ENCODE assay signal across 21 cellular contexts in the genomic region with DNA sequence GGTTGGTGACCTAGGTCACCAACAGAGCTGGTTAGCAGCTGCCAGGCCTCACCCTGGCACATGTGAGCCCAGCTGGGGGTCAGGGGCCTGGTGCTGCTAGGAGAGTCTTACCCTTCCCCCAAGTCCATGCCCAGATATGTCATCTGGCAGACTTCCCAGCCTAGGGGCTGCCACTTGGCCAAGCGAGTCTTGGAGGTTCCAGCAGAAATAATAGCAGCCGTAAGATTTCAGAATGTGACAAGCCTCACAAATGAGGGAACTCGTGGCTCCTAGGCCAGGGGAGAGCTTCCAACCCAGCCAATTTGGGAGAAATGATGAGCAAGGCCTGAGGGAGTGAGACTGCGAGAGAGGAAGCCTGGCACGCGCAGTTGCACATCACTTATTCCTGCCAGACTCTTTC. TPM values are rescaled to one million over a fixed set of nuclear protein-coding genes. Genes with fewer than 3 reads are reported as not detected.
DNase-seq lines count a peak whose midpoint lies in the region; ATAC-seq, FAIRE-seq and TF ChIP-seq lines count a peak whose summit lies in the region.
"Had no signal": no experiment of that assay in that cellular context is flagged by ENCODE, and none has a peak within 500 bp of the region (broad histone marks: within the 10 kb centered on the region; RNA-seq: fewer than 3 reads in every experiment).

No MANE protein-coding gene starts in this region.

- POLR2A ChIA-PET in GM12878 (lab: Charles Lee), result no interaction called here

- in situ Hi-C loops in GM12878 (cut with MboI), result no loop called here

- no peak for TF ChIP-seq RAD21 in GM12878 (IDR thresholded peaks at IDR 0.05; ENCODE audit: insufficient read depth, low read depth, low read length)

- RAD21 ChIA-PET in GM12878 (lab: Charles Lee; ENCODE audit: unreplicated experiment), result no interaction called here

- H3K36me3 ChIP-seq in HUES48 (ENCODE audit: control insufficient read depth, insufficient read depth, low read length) (peaks cover 14% of the 10 kb centered on the region), GM12878 (ENCODE audit: control insufficient read depth in 2 of 2, insufficient read depth in 2 of 2, low read length in 1 of 2) (peaks cover 7 to 21% of the 10 kb centered on the region in 2 experiments)

- WGBS in GM12878 (ENCODE audit: insufficient coverage, insufficient replicate concordance, low lambda C conversion rate, missing lambda C conversion rate), result 87% methylated on average over 6 of the region's 6 CpGs

- TSS peak; percentile 10 for BruUV-seq in GM12878 (replicated peaks; lab: Mats Ljungman, UMichigan)

- TF ChIP-seq CTCF in GM12878 (IDR thresholded peaks at IDR 0.05 in 2 of 3, conservative IDR thresholded peaks at IDR 0.05 in 1 of 3; ENCODE audit: control insufficient read depth in 2 of 3, extremely low read depth in 1 of 3, insufficient read depth in 1 of 3, low read depth in 3 of 3, low read length in 3 of 3) (no peak), foreskin keratinocyte (conservative IDR thresholded peaks at IDR 0.05) (no peak)

- H3K9ac ChIP-seq in HUES48 (ENCODE audit: low read depth, low read length) (no peak overlapping the region), GM12878 (ENCODE audit: control insufficient read depth, insufficient read depth, low read length) (no peak overlapping the region)

- no peak for TF ChIP-seq EP300 in GM12878 (IDR thresholded peaks at IDR 0.05; ENCODE audit: borderline replicate concordance in 1 of 2, control insufficient read depth in 1 of 2, low read depth in 2 of 2, low read length in 2 of 2)

- H3K27me3 ChIP-seq in HUES48 (ENCODE audit: control insufficient read depth, insufficient read depth, low read length) (peaks cover 55% of the 10 kb centered on the region), GM12878 (replicated peaks in 1 of 2; ENCODE audit: control insufficient read depth in 2 of 2, insufficient read depth in 2 of 2, low read length in 1 of 2) (no peaks in the 10 kb centered on the region), layer of hippocampus (ENCODE audit: control insufficient read depth, insufficient read depth, low read length) (no peaks in the 10 kb centered on the region), foreskin keratinocyte (no peaks in the 10 kb centered on the region)
- H3K27me3 ChIP-seq: brain microvascular endothelial cell, right atrium auricular region had no signal

- H3K27ac ChIP-seq in HUES48 (ENCODE audit: low read depth, low read length) (peak overlapping the region; percentile 70), GM12878 (ENCODE audit: control insufficient read depth, insufficient read depth) (no peak overlapping the region), layer of hippocampus (ENCODE audit: low read depth, low read length) (peak overlapping the region; percentile 99), foreskin keratinocyte (no peak overlapping the region)
- H3K27ac ChIP-seq: brain microvascular endothelial cell, epithelial cell of prostate, right atrium auricular region had no signal

- H2AFZ ChIP-seq in GM12878 (ENCODE audit: control insufficient read depth, low read depth, low read length), result no peak overlapping the region

- intact Hi-C loops in GM12878 (cut with micrococcal nuclease; ENCODE audit: unreplicated experiment), result no loop called here

- H3K9me3 ChIP-seq in HUES48 (ENCODE audit: control insufficient read depth, insufficient read depth, low read length) (no peaks in the 10 kb centered on the region), GM12878 (replicated peaks; ENCODE audit: control insufficient read depth, insufficient read depth, low read length) (no peaks in the 10 kb centered on the region)
- H3K9me3 ChIP-seq: right atrium auricular region had no signal

- FAIRE-seq in GM12878 (lab: Jason Lieb, UNC), result no peak
- FAIRE-seq: K562 had no signal

- peaks cover 41% of the 10 kb centered on the region for H3K4me1 ChIP-seq in HUES48 (ENCODE audit: control insufficient read depth, insufficient read depth, low read length)
- no peaks in the 10 kb centered on the region for H3K4me1 ChIP-seq in GM12878 (ENCODE audit: control insufficient read depth, insufficient read depth, low read length)
- no peaks in the 10 kb centered on the region for H3K4me1 ChIP-seq in foreskin keratinocyte
- H3K4me1 ChIP-seq: right atrium auricular region had no signal

- SMC1A ChIA-PET in GM12878 (lab: Charles Lee; ENCODE audit: uncharacterized antibody, unreplicated experiment), result interaction anchor here (2.1 kb wide), 1 partner anchor 20 kb away, joined by 4 read pairs; no protein-coding TSS in a partner anchor

- peak; percentile 66 for DNase-seq in Ammon's horn (ENCODE audit: low spot score)
- no peak for DNase-seq in GM12878 (ENCODE audit: low read depth, low spot score)
- DNase-seq in stimulated activated CD4-positive, alpha-beta T cell treated with anti-CD3 and anti-CD28 coated beads, Interleukin-15, amount 100 ng/mL, for 24 hours, result no peak
- no peak for DNase-seq in foreskin keratinocyte
- DNase-seq in AG08395 (ENCODE audit: low spot score), result no peak
- DNase-seq: activated CD4-positive, alpha-beta memory T cell treated with anti-CD3 and anti-CD28 coated beads, Interleukin-2, amount 10 ng/mL, durations not matched to agents 7 days and 5 days; activated T-cell treated with anti-CD3 and anti-CD28 coated beads, Interleukin-2, amount 50 U/mL, for 4 hours; brain microvascular endothelial cell; CD4-positive, alpha-beta T cell; foreskin melanocyte; NCI-H2029; NCI-H526 treated with DMSO at 0.1 percent for 48 hours; OCI-M1; SHP77 treated with DMSO at 0.1 percent for 48 hours had no signal

- no peaks in the 10 kb centered on the region for H4K20me1 ChIP-seq in GM12878 (ENCODE audit: control insufficient read depth, insufficient read depth)

- no peak overlapping the region for H3K4me2 ChIP-seq in GM12878 (ENCODE audit: control insufficient read depth, insufficient read depth)

- H3K79me2 ChIP-seq in GM12878 (ENCODE audit: control insufficient read depth, insufficient read depth, low read length), result no peaks in the 10 kb centered on the region

- TF ChIP-seq POLR2A in GM12878 (IDR thresholded peaks at IDR 0.05; ENCODE audit: low read depth, low read length), result no peak

- ATAC-seq in GM12878 (no peak), HG03378 (IDR thresholded peaks at IDR 0.05; ENCODE audit: unreplicated experiment) (no peak), foreskin keratinocyte (no peak)
- ATAC-seq: activated T-cell treated with anti-CD3 and anti-CD28 coated beads, Interleukin-2, amount 50 U/mL, for 4 hours; K562; stimulated activated effector memory CD8-positive, alpha-beta T cell treated with anti-CD3 and anti-CD28 coated beads, Interleukin-12 subunit alpha, Interleukin-12 subunit beta, amount 100 ng/mL, for 72 hours had no signal

- H3K4me3 ChIP-seq in HUES48 (ENCODE audit: low read depth, low read length) (peak overlapping the region; percentile 42), GM12878 (no peak overlapping the region)
- H3K4me3 ChIP-seq: K562, right atrium auricular region had no signal

- CTCF ChIA-PET in GM12878 (lab: Yijun Ruan, JAX), result no interaction called here

RNA-seq across cellular contexts. Expression of a gene that starts 11.1 kb away (rescaled TPM):
- 13.1 and 14.6 TPM in 2 replicates for total RNA-seq in GM12878 (2013; cell fraction: nucleolus; rRNA removed)
- total RNA-seq in GM12878 (2014; rRNA removed) (55.9 and 62.0 TPM in 2 replicates), GM12878 (2014; rRNA removed; fragmentation: Illumina TruSeq; extraction: Trizol) (27.8 and 31.4 TPM in 2 replicates), GM12878 (2021) (75.3 and 77.7 TPM in 2 replicates), foreskin keratinocyte (35.9 and 36.9 TPM in 2 replicates)
- 42.6 TPM for polyA plus RNA-seq in GM12878 (2011; ENCODE audit: low read depth)
- polyA plus RNA-seq in GM12878 (2011; rRNA removed) (31.2 and 54.5 TPM in 2 replicates), GM12878 (2014; fragmentation: Illumina TruSeq; extraction: Trizol) (30.4 and 72.5 TPM in 2 replicates), GM12878 (2014; fragmentation: Nextera tagmentation; extraction: Ambion mirVana) (10 to 100 TPM in 1 of 2 experiments, 1 to 10 TPM in 1; 7.9 to 14.1 TPM), GM12878 (2014; rRNA removed) (75.8 and 76.2 TPM in 2 replicates), GM12878 (2016; fragmentation: Nextera tagmentation; extraction: Ambion mirVana) (10 to 100 TPM; 65.3 to 68.7 TPM), foreskin keratinocyte (67.6 and 70.2 TPM in 2 replicates)
- polyA plus RNA-seq in GM12878 (2011; cell fraction: cytosol; rRNA removed), result 81.7 and 85.1 TPM in 2 replicates
- 89.1 and 89.9 TPM in 2 replicates for polyA plus RNA-seq in GM12878 (2011; cell fraction: nucleus; rRNA removed)
- 47.5 and 62.9 TPM in 2 replicates for polyA plus RNA-seq in GM12878 (2012)
- 30.6 and 52.0 TPM in 2 replicates for polyA minus RNA-seq in GM12878 (2011; rRNA and poly(A)+ RNA removed)
- polyA minus RNA-seq in GM12878 (2011; cell fraction: cytosol; rRNA and poly(A)+ RNA removed), result 17.9 and 19.1 TPM in 2 replicates
- 6.9 and 12.4 TPM in 2 replicates for polyA minus RNA-seq in GM12878 (2011; cell fraction: nucleus; rRNA and poly(A)+ RNA removed)

RNA-seq across cellular contexts. Expression of a gene that starts 38.4 kb away (rescaled TPM):
- 14.8 and 17.0 TPM in 2 replicates for total RNA-seq in GM12878 (2013; cell fraction: nucleolus; rRNA removed)
- total RNA-seq in GM12878 (2014; rRNA removed) (0.87 and 0.96 TPM in 2 replicates), GM12878 (2014; rRNA removed; fragmentation: Illumina TruSeq; extraction: Trizol) (0.31 and 0.46 TPM in 2 replicates), GM12878 (2021) (1.2 TPM in 2 replicates), foreskin keratinocyte (39.7 and 46.4 TPM in 2 replicates)
- 1.8 TPM for polyA plus RNA-seq in GM12878 (2011; ENCODE audit: low read depth)
- polyA plus RNA-seq in GM12878 (2011; rRNA removed) (3.2 and 6.7 TPM in 2 replicates), GM12878 (2014; fragmentation: Illumina TruSeq; extraction: Trizol) (0.13 and 0.34 TPM in 2 replicates), GM12878 (2014; fragmentation: Nextera tagmentation; extraction: Ambion mirVana) (under 1 TPM; 0.05 TPM), GM12878 (2014; rRNA removed) (1.1 and 1.5 TPM in 2 replicates), GM12878 (2016; fragmentation: Nextera tagmentation; extraction: Ambion mirVana) (1 to 10 TPM in 1 of 2 experiments, under 1 TPM in 1; 0.45 to 1.1 TPM), foreskin keratinocyte (41.6 and 54.5 TPM in 2 replicates)
- polyA plus RNA-seq in GM12878 (2011; cell fraction: cytosol; rRNA removed), result 9.9 and 10.5 TPM in 2 replicates
- 8.0 and 14.8 TPM in 2 replicates for polyA plus RNA-seq in GM12878 (2011; cell fraction: nucleus; rRNA removed)
- 3.7 and 4.2 TPM in 2 replicates for polyA plus RNA-seq in GM12878 (2012)
- 3.0 and 9.4 TPM in 2 replicates for polyA minus RNA-seq in GM12878 (2011; rRNA and poly(A)+ RNA removed)
- 3.4 and 4.8 TPM in 2 replicates for polyA minus RNA-seq in GM12878 (2011; cell fraction: cytosol; rRNA and poly(A)+ RNA removed)
- polyA minus RNA-seq in GM12878 (2011; cell fraction: nucleus; rRNA and poly(A)+ RNA removed), result 3.3 and 5.8 TPM in 2 replicates

RNA-seq across cellular contexts. Expression of a gene that starts 41.9 kb away (rescaled TPM):
- 8.9 and 9.4 TPM in 2 replicates for total RNA-seq in GM12878 (2013; cell fraction: nucleolus; rRNA removed)
- total RNA-seq in GM12878 (2014; rRNA removed) (9.8 and 14.0 TPM in 2 replicates), GM12878 (2014; rRNA removed; fragmentation: Illumina TruSeq; extraction: Trizol) (4.2 and 5.8 TPM in 2 replicates), GM12878 (2021) (13.5 and 13.9 TPM in 2 replicates), foreskin keratinocyte (29.5 and 32.8 TPM in 2 replicates)
- polyA plus RNA-seq in GM12878 (2011; ENCODE audit: low read depth), result 0.98 TPM
- polyA plus RNA-seq in GM12878 (2011; rRNA removed) (1.5 and 4.4 TPM in 2 replicates), GM12878 (2014; fragmentation: Illumina TruSeq; extraction: Trizol) (2.0 and 5.5 TPM in 2 replicates), GM12878 (2014; fragmentation: Nextera tagmentation; extraction: Ambion mirVana) (1 to 10 TPM in 1 of 2 experiments, under 1 TPM in 1; 0.13 to 1.1 TPM), GM12878 (2014; rRNA removed) (9.4 and 12.9 TPM in 2 replicates), GM12878 (2016; fragmentation: Nextera tagmentation; extraction: Ambion mirVana) (10 to 100 TPM in 1 of 2 experiments, 1 to 10 TPM in 1; 9.4 to 12.1 TPM), foreskin keratinocyte (28.6 and 34.0 TPM in 2 replicates)
- 6.8 and 8.9 TPM in 2 replicates for polyA plus RNA-seq in GM12878 (2011; cell fraction: cytosol; rRNA removed)
- polyA plus RNA-seq in GM12878 (2011; cell fraction: nucleus; rRNA removed), result 9.4 and 15.5 TPM in 2 replicates
- polyA plus RNA-seq in GM12878 (2012), result 3.2 and 4.0 TPM in 2 replicates
- 7.6 and 11.6 TPM in 2 replicates for polyA minus RNA-seq in GM12878 (2011; rRNA and poly(A)+ RNA removed)
- polyA minus RNA-seq in GM12878 (2011; cell fraction: cytosol; rRNA and poly(A)+ RNA removed), result 5.6 and 6.8 TPM in 2 replicates
- polyA minus RNA-seq in GM12878 (2011; cell fraction: nucleus; rRNA and poly(A)+ RNA removed), result 3.0 and 7.6 TPM in 2 replicates

RNA-seq across cellular contexts. Expression of a gene that starts 59.6 kb away (rescaled TPM):
- total RNA-seq in GM12878 (2013; cell fraction: nucleolus; rRNA removed), result 67.3 and 73.5 TPM in 2 replicates
- total RNA-seq in GM12878 (2014; rRNA removed) (57.6 and 64.1 TPM in 2 replicates), GM12878 (2014; rRNA removed; fragmentation: Illumina TruSeq; extraction: Trizol) (22.7 and 23.7 TPM in 2 replicates), GM12878 (2021) (39.3 and 39.4 TPM in 2 replicates), foreskin keratinocyte (29.2 and 33.5 TPM in 2 replicates)
- polyA plus RNA-seq in GM12878 (2011; ENCODE audit: low read depth), result 13.2 TPM
- polyA plus RNA-seq in GM12878 (2011; rRNA removed) (23.7 and 37.9 TPM in 2 replicates), GM12878 (2014; fragmentation: Illumina TruSeq; extraction: Trizol) (12.4 and 23.9 TPM in 2 replicates), GM12878 (2014; fragmentation: Nextera tagmentation; extraction: Ambion mirVana) (1 to 10 TPM; 3.8 to 9.1 TPM), GM12878 (2014; rRNA removed) (61.6 and 62.2 TPM in 2 replicates), GM12878 (2016; fragmentation: Nextera tagmentation; extraction: Ambion mirVana) (10 to 100 TPM; 60.5 to 61.1 TPM), foreskin keratinocyte (35.8 and 38.3 TPM in 2 replicates)
- polyA plus RNA-seq in GM12878 (2011; cell fraction: cytosol; rRNA removed), result 57.9 and 75.2 TPM in 2 replicates
- 70.3 and 89.4 TPM in 2 replicates for polyA plus RNA-seq in GM12878 (2011; cell fraction: nucleus; rRNA removed)
- polyA plus RNA-seq in GM12878 (2012), result 26.5 and 29.8 TPM in 2 replicates
- polyA minus RNA-seq in GM12878 (2011; rRNA and poly(A)+ RNA removed), result 34.9 and 43.2 TPM in 2 replicates
- 11.8 and 19.8 TPM in 2 replicates for polyA minus RNA-seq in GM12878 (2011; cell fraction: cytosol; rRNA and poly(A)+ RNA removed)
- 24.5 and 43.3 TPM in 2 replicates for polyA minus RNA-seq in GM12878 (2011; cell fraction: nucleus; rRNA and poly(A)+ RNA removed)

Comparison
In these comparisons a context has a peak if more than half of its experiments do, and no peak if none do; other contexts are left out.
1. H3K27ac ChIP-seq: peak in HUES48 (single experiment) and layer of hippocampus (single experiment); none in GM12878 (single experiment) and foreskin keratinocyte (single experiment).